21 cellular contexts compared by ENCODE assay signal in the genomic region with DNA sequence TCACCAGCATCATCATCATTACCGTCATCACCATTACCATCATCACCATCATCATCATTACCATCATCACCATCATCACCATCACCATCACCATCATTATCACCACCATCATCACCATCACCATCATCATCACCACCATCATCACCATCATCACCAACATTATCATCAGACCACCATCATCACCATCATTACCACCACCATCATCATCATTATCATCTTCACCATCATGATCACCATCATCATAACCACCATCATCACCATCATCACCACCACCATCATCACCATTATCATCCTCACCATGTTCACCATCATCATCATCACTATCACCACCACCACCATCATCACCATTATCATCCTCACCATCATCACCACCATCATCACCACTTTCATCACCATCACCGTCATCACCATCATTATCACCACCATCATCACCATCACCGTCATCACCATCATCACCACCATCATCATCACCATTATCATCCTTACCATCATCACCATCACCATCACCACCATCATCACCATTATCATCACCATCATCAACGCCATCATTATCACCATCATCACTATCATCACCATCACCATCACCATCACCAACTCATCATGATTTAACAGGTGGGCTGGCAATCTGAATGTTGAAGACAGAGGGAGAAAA. TPM values are rescaled to one million over a fixed set of nuclear protein-coding genes. Genes with fewer than 3 reads are reported as not detected.
"Had no signal": no experiment of that assay in that cellular context is flagged by ENCODE, and none has a peak within 500 bp of the region (broad histone marks: within the 10 kb centered on the region; RNA-seq: fewer than 3 reads in every experiment).

No MANE protein-coding gene starts in this region.

- H3K27me3 ChIP-seq: pancreas, tibial nerve, vagina had no signal

- H3K4me3 ChIP-seq: left ventricle myocardium inferior, lung, mucosa of descending colon, pancreas, prostate gland, smooth muscle cell, tibial nerve, vagina had no signal

- ATAC-seq: naive thymus-derived CD4-positive, alpha-beta T cell; natural killer cell treated with Interleukin-12 subunit alpha and Interleukin-12 subunit beta and Interleukin-15 and Interleukin-18, amount 100 ng/mL, for 72 hours; right cardiac atrium; stimulated activated memory B cell treated with anti-CD40 and anti-IgM and Interleukin-4, amounts not matched to agents 10 μg/mL and 1 μg/mL and 100 μg/mL, for 72 hours; stimulated activated naive CD8-positive, alpha-beta T cell treated with anti-CD3 and anti-CD28 coated beads, Interleukin-15, amount 100 ng/mL, for 72 hours had no signal

- H3K9me3 ChIP-seq: left ventricle myocardium inferior, mucosa of descending colon, pancreas, prostate gland, vagina had no signal

- H3K4me2 ChIP-seq: smooth muscle cell had no signal

- DNase-seq: islet precursor cell, left ventricle myocardium inferior, midbrain, retina, right cardiac atrium had no signal

- H3K27ac ChIP-seq: left ventricle myocardium inferior, pancreas, prostate gland, tibial nerve, vagina had no signal

- H3K36me3 ChIP-seq: left ventricle myocardium inferior, pancreas, prostate gland, tibial nerve, vagina had no signal

- H3K4me1 ChIP-seq: prostate gland had no signal

- FAIRE-seq: pancreas had no signal

RNA-seq across cellular contexts. Expression of gene MYEOV, which starts 2.4 kb away (rescaled TPM):
- total RNA-seq: left ventricle myocardium inferior; myocyte; natural killer cell treated with Interleukin-12 subunit alpha and Interleukin-12 subunit beta and Interleukin-15 and Interleukin-18, amount 100 ng/mL, for 72 hours; skeletal muscle tissue; smooth muscle cell; temporal lobe; ureter had no signal
- polyA plus RNA-seq: naive thymus-derived CD4-positive, alpha-beta T cell; neural cell; right cardiac atrium had no signal
